26 cellular contexts compared by ENCODE assay signal in the genomic region with DNA sequence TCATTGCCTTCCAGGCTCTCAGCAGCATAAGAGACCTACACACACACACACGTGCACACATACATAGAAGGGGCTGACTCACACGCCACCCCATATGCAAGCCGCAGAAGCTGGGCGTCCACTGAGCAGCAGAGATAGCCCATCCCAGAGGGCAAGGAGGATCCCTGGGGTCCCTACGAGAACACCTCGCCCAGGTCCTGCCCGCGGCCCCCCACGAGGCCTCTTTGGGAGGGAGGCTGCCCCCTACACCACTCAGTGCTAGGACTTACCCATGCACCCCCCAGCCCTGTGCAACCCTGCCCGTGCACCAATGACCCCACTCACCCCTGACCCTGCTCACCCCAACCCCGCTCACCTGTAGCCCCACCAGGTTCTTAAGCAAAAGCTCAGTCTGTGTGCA. TPM values are rescaled to one million over a fixed set of nuclear protein-coding genes. Genes with fewer than 3 reads are reported as not detected.
"Had no signal": no experiment of that assay in that cellular context is flagged by ENCODE, and none has a peak within 500 bp of the region (broad histone marks: within the 10 kb centered on the region; RNA-seq: fewer than 3 reads in every experiment).

No MANE protein-coding gene starts in this region.

- H3K9me3 ChIP-seq: esophagus squamous epithelium, lower lobe of right lung, mucosa of descending colon, prostate gland, right atrium auricular region, sigmoid colon, thoracic aorta, tibial nerve, upper lobe of left lung had no signal

- H3K4me3 Mint-ChIP-seq: natural killer cell treated with Interleukin-12 subunit alpha and Interleukin-12 subunit beta and Interleukin-15 and Interleukin-18, amount 100 ng/mL, for 72 hours; neural crest cell; stimulated activated effector memory CD8-positive, alpha-beta T cell treated with anti-CD3 and anti-CD28 coated beads, Interleukin-12 subunit alpha, Interleukin-12 subunit beta, amount 100 ng/mL, for 72 hours had no signal

- H3K4me3 ChIP-seq: coronary artery, esophagus squamous epithelium, lower lobe of right lung, mucosa of descending colon, prostate gland, right atrium auricular region, sigmoid colon, thoracic aorta, tibial nerve, upper lobe of left lung had no signal

- H3K27me3 ChIP-seq: right atrium auricular region, upper lobe of left lung had no signal

- H3K36me3 ChIP-seq: esophagus squamous epithelium, lower lobe of right lung, prostate gland, right atrium auricular region, sigmoid colon, thoracic aorta, tibial nerve, upper lobe of left lung had no signal

- H3K27ac Mint-ChIP-seq: natural killer cell treated with Interleukin-12 subunit alpha and Interleukin-12 subunit beta and Interleukin-15 and Interleukin-18, amount 100 ng/mL, for 72 hours; stimulated activated effector memory CD8-positive, alpha-beta T cell treated with anti-CD3 and anti-CD28 coated beads, Interleukin-12 subunit alpha, Interleukin-12 subunit beta, amount 100 ng/mL, for 72 hours had no signal

- H3K4me1 ChIP-seq: prostate gland had no signal

- H3K27ac ChIP-seq: coronary artery, esophagus squamous epithelium, lower lobe of right lung, prostate gland, right atrium auricular region, thoracic aorta, tibial nerve, upper lobe of left lung had no signal

- DNase-seq: effector memory CD4-positive, alpha-beta T cell; esophagus squamous epithelium; foreskin melanocyte; hypothalamus; left ventricle myocardium superior; lower lobe of right lung; mucosa of descending colon; naive B cell; nucleus accumbens; sigmoid colon; stimulated activated CD4-positive, alpha-beta T cell treated with anti-CD3 and anti-CD28 coated beads, Interleukin-2, amount 100 ng/mL, for 24 hours; stimulated activated CD4-positive, alpha-beta T cell treated with anti-CD3 and anti-CD28 coated beads, Interleukin-4, amount 100 ng/mL, for 24 hours; stimulated activated naive CD8-positive, alpha-beta T cell treated with anti-CD3 and anti-CD28 coated beads, Interleukin-15, Interleukin-2, amounts not matched to agents 100 U/mL and 50 U/mL, for 24 hours; substantia nigra had no signal

- H3K9me3 Mint-ChIP-seq: naive B cell; natural killer cell treated with Interleukin-12 subunit alpha and Interleukin-12 subunit beta and Interleukin-15 and Interleukin-18, amount 100 ng/mL, for 72 hours; neural crest cell; stimulated activated effector memory CD8-positive, alpha-beta T cell treated with anti-CD3 and anti-CD28 coated beads, Interleukin-12 subunit alpha, Interleukin-12 subunit beta, amount 100 ng/mL, for 72 hours had no signal

- H3K36me3 Mint-ChIP-seq: naive B cell; natural killer cell treated with Interleukin-12 subunit alpha and Interleukin-12 subunit beta and Interleukin-15 and Interleukin-18, amount 100 ng/mL, for 72 hours; stimulated activated effector memory CD8-positive, alpha-beta T cell treated with anti-CD3 and anti-CD28 coated beads, Interleukin-12 subunit alpha, Interleukin-12 subunit beta, amount 100 ng/mL, for 72 hours had no signal

RNA-seq across cellular contexts. Expression of a gene that starts 20.6 kb away (rescaled TPM):
- total RNA-seq: dermis blood vessel endothelial cell; epithelial cell of proximal tubule; left ventricle myocardium superior; lower lobe of right lung; natural killer cell treated with Interleukin-12 subunit alpha and Interleukin-12 subunit beta and Interleukin-15 and Interleukin-18, amount 100 ng/mL, for 72 hours; neural crest cell; thoracic aorta had no signal

RNA-seq across cellular contexts. Expression of a gene that starts 45.8 kb away (rescaled TPM):
- total RNA-seq: skeletal muscle tissue had no signal
